In genomic region chrX:42022158-42022557, GRCh38 we compare ENCODE assay signal across 26 cellular contexts.
"Had no signal": no experiment of that assay in that cellular context is flagged by ENCODE, and none has a peak within 500 bp of the region (broad histone marks: within the 10 kb centered on the region; RNA-seq: fewer than 3 reads in every experiment).

No MANE protein-coding gene starts in this region.

- H3K4me3 Mint-ChIP-seq: nephron, neural crest cell had no signal

- FAIRE-seq: keratinocyte, pancreas had no signal

- H3K36me3 Mint-ChIP-seq: naive thymus-derived CD8-positive, alpha-beta T cell had no signal

- H3K4me1 Mint-ChIP-seq: nephron, neural crest cell had no signal

- H3K27ac Mint-ChIP-seq: nephron had no signal

- H3K27me3 Mint-ChIP-seq: naive thymus-derived CD8-positive, alpha-beta T cell had no signal

- ATAC-seq: left cardiac atrium; left lobe of liver; lower lobe of right lung; naive thymus-derived CD8-positive, alpha-beta T cell; pancreas; right cardiac atrium; sciatic nerve had no signal

- DNase-seq: kidney glomerular epithelial cell; left cardiac atrium; lower lobe of right lung; mammary epithelial cell; mesenchymal stem cell; naive thymus-derived CD8-positive, alpha-beta T cell; nucleus accumbens; pancreas; posterior cingulate gyrus; retina; right cardiac atrium; stimulated activated CD4-positive, alpha-beta T cell treated with anti-CD3 and anti-CD28 coated beads, Interleukin-12 subunit alpha, Interleukin-12 subunit beta, amount 100 ng/mL, for 4 hours; stimulated activated CD4-positive, alpha-beta T cell treated with anti-CD3 and anti-CD28 coated beads, Interleukin-15, amount 100 ng/mL, for 24 hours; stimulated activated CD4-positive, alpha-beta T cell treated with anti-CD3 and anti-CD28 coated beads, Interleukin-2, amount 100 ng/mL, for 24 hours; stimulated activated CD4-positive, alpha-beta T cell treated with anti-CD3 and anti-CD28 coated beads, Interleukin-4, amount 100 ng/mL, for 1 hour; stimulated activated naive CD4-positive, alpha-beta T cell; stomach; testis; thyroid gland; transverse colon; upper lobe of left lung had no signal
